ENCODE assay signal across 8 cellular contexts in genomic region chr1:234730542-234731370, GRCh38.
DNase-seq lines count a peak whose midpoint lies in the region; ATAC-seq and TF ChIP-seq lines count a peak whose summit lies in the region.

No MANE protein-coding gene starts in this region.

- H3K4me2 ChIP-seq in trophoblast cell (ENCODE audit: low read length) = no peak overlapping the region

- no peak overlapping the region for H2BK5ac ChIP-seq in trophoblast cell (ENCODE audit: low read depth, low read length, poor library complexity)

- H2AFZ ChIP-seq in trophoblast cell (ENCODE audit: insufficient read depth, low read length, poor library complexity) = peak overlapping the region; percentile 23

- H3K9me3 ChIP-seq in trophoblast cell (ENCODE audit: insufficient read depth, low read depth, low read length) (no peaks in the 10 kb centered on the region), tibial artery (no peaks in the 10 kb centered on the region)

- peak overlapping the region; percentile 2 for H2BK12ac ChIP-seq in trophoblast cell (ENCODE audit: low read length)

- H3K27me3 Mint-ChIP-seq in activated CD8-positive, alpha-beta memory T cell treated with anti-CD3 and anti-CD28 coated beads, Interleukin-2, amount 10 ng/mL, durations not matched to agents 7 days and 5 days = no peaks in the 10 kb centered on the region

- no peak overlapping the region for H3K4ac ChIP-seq in trophoblast cell (ENCODE audit: low read depth, low read length)

- H3K79me1 ChIP-seq in trophoblast cell (ENCODE audit: low read length) = peaks cover 37% of the 10 kb centered on the region

- H3K4me3 ChIP-seq in trophoblast cell (ENCODE audit: low read depth, low read length) (no peak overlapping the region), tibial artery (no peak overlapping the region)

- H3K27ac Mint-ChIP-seq in activated CD8-positive, alpha-beta memory T cell treated with anti-CD3 and anti-CD28 coated beads, Interleukin-2, amount 10 ng/mL, durations not matched to agents 7 days and 5 days = peak overlapping the region; percentile 88

- H2AK5ac ChIP-seq in trophoblast cell (ENCODE audit: low read length) = peak overlapping the region; percentile 61

- no peak overlapping the region for H3K23ac ChIP-seq in trophoblast cell (ENCODE audit: low read length)

- peaks cover 29 to 44% of the 10 kb centered on the region in 2 experiments for H3K4me1 ChIP-seq in trophoblast cell (ENCODE audit: control insufficient read depth in 1 of 2, insufficient read depth in 2 of 2, low read length in 2 of 2)
- H3K4me1 ChIP-seq in tibial artery = peaks cover 0 to 27% (median 20%) of the 10 kb centered on the region in 4 donors

- H3K36me3 ChIP-seq in trophoblast cell (ENCODE audit: control insufficient read depth in 1 of 2, insufficient read depth in 2 of 2, low read length in 2 of 2) (no peaks in the 10 kb centered on the region), tibial artery (no peaks in the 10 kb centered on the region)

- H4K91ac ChIP-seq in trophoblast cell (ENCODE audit: low read depth, low read length) = peak overlapping the region; percentile 32

- H3K9me3 Mint-ChIP-seq in activated CD8-positive, alpha-beta memory T cell treated with anti-CD3 and anti-CD28 coated beads, Interleukin-2, amount 10 ng/mL, durations not matched to agents 7 days and 5 days (ENCODE audit: low read depth) = no peaks in the 10 kb centered on the region

- no peak overlapping the region for H3K27ac ChIP-seq in trophoblast cell (ENCODE audit: low read depth, low read length)
- H3K27ac ChIP-seq in tibial artery = no peak overlapping the region

- intact Hi-C loops in tibial artery (cut with DNase I; ENCODE audit: low total_unique reads) = no loop called here

- H3K4me3 Mint-ChIP-seq in activated CD8-positive, alpha-beta memory T cell treated with anti-CD3 and anti-CD28 coated beads, Interleukin-2, amount 10 ng/mL, durations not matched to agents 7 days and 5 days = peak overlapping the region; percentile 7

- no peak overlapping the region for H2BK120ac ChIP-seq in trophoblast cell (ENCODE audit: insufficient read depth, low read length, poor library complexity)

- peaks cover 7% of the 10 kb centered on the region for H3K79me2 ChIP-seq in trophoblast cell (ENCODE audit: control insufficient read depth, insufficient read depth, low read length, poor library complexity)

- peak overlapping the region; percentile 4 for H4K8ac ChIP-seq in trophoblast cell (ENCODE audit: low read depth, low read length)

- H3K4me1 Mint-ChIP-seq in activated CD8-positive, alpha-beta memory T cell treated with anti-CD3 and anti-CD28 coated beads, Interleukin-2, amount 10 ng/mL, durations not matched to agents 7 days and 5 days = peaks cover 69% of the 10 kb centered on the region

- no peak for TF ChIP-seq CTCF in tibial artery (IDR thresholded peaks at IDR 0.05)

- H3K27me3 ChIP-seq in trophoblast cell (ENCODE audit: insufficient read depth, low read length) (no peaks in the 10 kb centered on the region), tibial artery (no peaks in the 10 kb centered on the region)

- DNase-seq in activated CD8-positive, alpha-beta memory T cell treated with anti-CD3 and anti-CD28 coated beads, Interleukin-2, amount 10 ng/mL, durations not matched to agents 7 days and 5 days = peak; percentile 63
- DNase-seq in trophoblast cell (no peak), Kasumi-1 (lab: John Stamatoyannopoulos, UW) (no peak), tibial artery (no peak)

- ATAC-seq in GM18867 (IDR thresholded peaks at IDR 0.05; ENCODE audit: unreplicated experiment) (peak; percentile 40), HG02981 (IDR thresholded peaks at IDR 0.05; ENCODE audit: unreplicated experiment) (peak; percentile 46), HG03565 (IDR thresholded peaks at IDR 0.05; ENCODE audit: unreplicated experiment) (no peak), GM21367 (IDR thresholded peaks at IDR 0.05; ENCODE audit: unreplicated experiment) (no peak)
- ATAC-seq in activated CD8-positive, alpha-beta memory T cell treated with anti-CD3 and anti-CD28 coated beads, Interleukin-2, amount 10 ng/mL, durations not matched to agents 7 days and 5 days = peak; percentile 43

- no peak overlapping the region for H4K12ac ChIP-seq in trophoblast cell (ENCODE audit: low read depth, low read length)

- WGBS in trophoblast cell (ENCODE audit: extremely low coverage, insufficient coverage, insufficient read length) = no CpG with 5 or more reads among the region's 6 CpGs

- H3K18ac ChIP-seq in trophoblast cell (ENCODE audit: low read length) = peak overlapping the region; percentile 29

- peaks cover 3% of the 10 kb centered on the region for H3K36me3 Mint-ChIP-seq in activated CD8-positive, alpha-beta memory T cell treated with anti-CD3 and anti-CD28 coated beads, Interleukin-2, amount 10 ng/mL, durations not matched to agents 7 days and 5 days

- CTCF ChIA-PET in activated CD8-positive, alpha-beta memory T cell treated with anti-CD3 and anti-CD28 coated beads, Interleukin-2, amount 10 ng/mL, durations not matched to agents 7 days and 5 days (lab: Charles Lee) = interaction anchor here (0.7 to 1.7 kb wide), 6 partner anchors 115 to 281 kb away, joined by 3 to 5 read pairs (median 3); partner anchors contain the start of gene IRF2BP2

- H3K9ac ChIP-seq in trophoblast cell (ENCODE audit: low read length) = no peak overlapping the region

- peak overlapping the region; percentile 27 for H3K14ac ChIP-seq in trophoblast cell (ENCODE audit: low read length)

Comparison
In these comparisons a context has a peak if more than half of its experiments do, and no peak if none do; other contexts are left out.
1. ATAC-seq: peak in GM18867 (single experiment), HG02981 (single experiment) and activated CD8-positive, alpha-beta memory T cell treated with anti-CD3 and anti-CD28 coated beads, Interleukin-2, amount 10 ng/mL, durations not matched to agents 7 days and 5 days (single experiment); none in HG03565 (single experiment) and GM21367 (single experiment).